In the genomic region with DNA sequence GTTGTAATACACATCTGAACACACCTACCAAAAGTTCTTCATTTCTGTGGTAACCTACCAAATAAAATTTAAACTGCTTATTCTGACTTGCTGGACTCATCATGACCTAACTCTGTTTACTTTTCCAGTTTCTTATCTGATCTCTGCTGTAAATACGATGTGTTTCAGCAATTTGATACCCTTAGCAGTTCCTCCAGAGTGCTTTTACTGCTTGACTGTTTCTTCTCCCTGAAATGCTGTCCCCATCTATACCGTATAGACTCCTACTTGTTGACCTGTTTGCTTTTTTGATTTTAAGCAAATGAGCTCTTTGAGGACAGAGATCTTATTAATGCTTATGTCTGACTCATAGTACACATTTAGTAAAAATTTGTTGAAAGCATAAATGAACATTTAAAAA, we compare ENCODE assay signal across 1 cellular context.
TF ChIP-seq lines count a peak whose summit lies in the region.

No MANE protein-coding gene starts in this region.

TF ChIP-seq in IMR-90, 13 proteins besides CTCF, POLR2A, EP300 and RAD21 (continued from another document):
- no peak for TF ChIP-seq MAZ (IDR thresholded peaks at IDR 0.05; ENCODE audit: borderline replicate concordance, low read depth, low read length)
- TF ChIP-seq BHLHE40 (IDR thresholded peaks at IDR 0.05; ENCODE audit: low read depth, low read length), result no peak
- TF ChIP-seq CHD1 (IDR thresholded peaks at IDR 0.05; ENCODE audit: low read depth, low read length), result no peak
- TF ChIP-seq RCOR1 (IDR thresholded peaks at IDR 0.05; ENCODE audit: insufficient replicate concordance, low read length), result no peak
- TF ChIP-seq FOS (IDR thresholded peaks at IDR 0.05; ENCODE audit: low read depth, low read length), result no peak
- no peak for TF ChIP-seq SMC3 (IDR thresholded peaks at IDR 0.05; ENCODE audit: low read depth, low read length)
- no peak for TF ChIP-seq CEBPB (IDR thresholded peaks at IDR 0.05; ENCODE audit: low read depth, low read length)
- no peak for TF ChIP-seq NFE2L2 (IDR thresholded peaks at IDR 0.05; ENCODE audit: low read depth, low read length)
- TF ChIP-seq MXI1 (IDR thresholded peaks at IDR 0.05; ENCODE audit: borderline replicate concordance, low read depth, low read length), result no peak
